19 cellular contexts compared by ENCODE assay signal in the genomic region with DNA sequence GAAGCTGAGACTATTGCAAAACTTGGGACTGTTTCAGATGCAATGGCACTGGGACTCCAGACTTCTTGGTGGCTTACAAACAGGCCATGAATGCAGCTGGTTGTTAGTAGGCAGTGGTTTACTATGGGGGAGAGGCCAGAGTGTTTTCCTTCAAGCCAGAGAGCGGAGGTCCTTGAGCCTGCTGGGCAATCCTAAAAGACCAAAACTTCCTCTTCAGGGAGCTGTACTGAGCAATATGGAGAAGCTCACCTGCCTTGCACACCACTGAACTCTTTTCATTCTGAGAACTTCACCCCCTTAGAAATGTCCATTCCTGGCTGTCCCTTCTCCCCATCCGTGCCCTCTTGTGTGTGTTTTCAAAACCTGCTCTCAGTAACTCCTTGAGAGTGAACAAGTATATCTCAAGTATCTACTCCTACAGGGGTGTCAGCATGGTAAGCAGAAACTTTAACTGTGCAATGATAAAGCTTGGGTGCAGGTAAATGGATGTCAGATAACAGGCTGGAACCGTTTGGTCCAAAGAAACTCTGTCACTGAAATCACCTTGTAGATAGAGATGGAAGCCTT.
"Had no signal": no experiment of that assay in that cellular context is flagged by ENCODE, and none has a peak within 500 bp of the region (broad histone marks: within the 10 kb centered on the region; RNA-seq: fewer than 3 reads in every experiment).

No MANE protein-coding gene starts in this region.

- H3K27me3 ChIP-seq: sigmoid colon, stomach, tibial artery had no signal

- H3K36me3 ChIP-seq: sigmoid colon, stomach, tibial artery had no signal

- H3K27ac ChIP-seq: coronary artery, psoas muscle, sigmoid colon, stomach, tibial artery had no signal

- H3K4me1 ChIP-seq: sigmoid colon, stomach had no signal

- H3K9me3 ChIP-seq: psoas muscle, sigmoid colon, stomach, tibial artery had no signal

- DNase-seq: effector memory CD8-positive, alpha-beta T cell; erythroblast; head of caudate nucleus; mammary epithelial cell; mesendoderm; midbrain; naive thymus-derived CD4-positive, alpha-beta T cell; nucleus accumbens; posterior cingulate gyrus; psoas muscle; right cardiac atrium; sigmoid colon; stimulated activated CD4-positive, alpha-beta T cell treated with anti-CD3 and anti-CD28 coated beads, Interleukin-2, amount 100 ng/mL, for 24 hours; stimulated activated CD4-positive, alpha-beta T cell treated with anti-CD3 and anti-CD28 coated beads, Interleukin-4, amount 100 ng/mL, for 24 hours; stimulated activated naive CD4-positive, alpha-beta T cell treated with Interleukin-2 at 50 U/mL for 16 hours; stomach; tibial artery had no signal

- ATAC-seq: effector memory CD8-positive, alpha-beta T cell; naive thymus-derived CD4-positive, alpha-beta T cell; psoas muscle; right cardiac atrium; stimulated activated effector memory CD8-positive, alpha-beta T cell treated with anti-CD3 and anti-CD28 coated beads, Interleukin-12 subunit alpha, Interleukin-12 subunit beta, amount 100 ng/mL, for 72 hours had no signal

- H3K4me3 ChIP-seq: coronary artery, psoas muscle, sigmoid colon, stomach, tibial artery had no signal
